Comparison of ENCODE assay signal across 27 cellular contexts in the genomic region with DNA sequence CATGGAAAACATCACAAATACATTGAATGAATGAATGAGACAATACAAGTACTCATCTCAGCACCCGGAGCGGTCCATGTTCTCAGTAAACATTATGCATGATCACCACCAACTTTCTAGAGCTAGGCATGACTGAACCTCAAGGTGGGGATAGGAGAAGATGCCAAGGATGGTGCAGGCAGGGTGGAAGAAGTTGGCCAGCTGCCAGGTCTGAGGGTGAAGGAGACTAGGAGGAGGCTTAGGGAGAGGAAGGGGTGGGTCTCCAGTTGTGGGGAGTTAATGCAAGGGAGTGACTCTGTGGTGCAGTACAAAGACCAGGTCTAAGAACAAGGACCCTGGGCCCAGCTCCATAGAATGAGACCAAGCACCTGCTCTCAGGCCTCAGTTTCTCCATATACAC.
"Had no signal": no experiment of that assay in that cellular context is flagged by ENCODE, and none has a peak within 500 bp of the region (broad histone marks: within the 10 kb centered on the region; RNA-seq: fewer than 3 reads in every experiment).

No MANE protein-coding gene starts in this region.

- H3K79me2 ChIP-seq: parathyroid adenoma had no signal

- H3K4me2 ChIP-seq: neural progenitor cell, smooth muscle cell had no signal

- H2AFZ ChIP-seq: neural progenitor cell, parathyroid adenoma had no signal

- DNase-seq: natural killer cell; occipital lobe; ovary; psoas muscle; right cardiac atrium; spleen; stimulated activated CD4-positive, alpha-beta T cell treated with anti-CD3 and anti-CD28 coated beads, Interleukin-12 subunit alpha, Interleukin-12 subunit beta, amount 100 ng/mL, for 4 hours; stimulated activated CD4-positive, alpha-beta T cell treated with anti-CD3 and anti-CD28 coated beads, Interleukin-1b, Interleukin-23, amount 100 ng/mL, for 48 hours; stimulated activated CD4-positive, alpha-beta T cell treated with anti-CD3 and anti-CD28 coated beads, Interleukin-4, amount 100 ng/mL, for 1 hour; stimulated activated CD4-positive, alpha-beta T cell treated with anti-CD3 and anti-CD28 coated beads, Interleukin-4, amount 100 ng/mL, for 4 hours; stimulated activated CD8-positive, alpha-beta memory T cell treated with anti-CD3 and anti-CD28 coated beads, Interleukin-4, amount 100 ng/mL, for 48 hours; stimulated activated naive CD4-positive, alpha-beta T cell; stimulated activated naive CD8-positive, alpha-beta T cell treated with anti-CD3 and anti-CD28 coated beads, Interleukin-15, amount 100 ng/mL, for 72 hours; stimulated activated naive CD8-positive, alpha-beta T cell treated with anti-CD3 and anti-CD28 coated beads, Interleukin-15, Interleukin-2, amounts not matched to agents 100 U/mL and 50 U/mL, for 24 hours; substantia nigra; testis; transverse colon; upper lobe of right lung had no signal

- ATAC-seq: natural killer cell; psoas muscle; right cardiac atrium; sciatic nerve; stimulated activated memory B cell treated with anti-CD40 and anti-IgM and Interleukin-4, amounts not matched to agents 10 μg/mL and 1 μg/mL and 100 μg/mL, for 72 hours; stimulated activated naive CD8-positive, alpha-beta T cell treated with anti-CD3 and anti-CD28 coated beads, Interleukin-15, amount 100 ng/mL, for 72 hours; stimulated activated naive CD8-positive, alpha-beta T cell treated with anti-CD3 and anti-CD28 coated beads, Interleukin-15, Interleukin-2, amounts not matched to agents 100 U/mL and 50 U/mL, for 24 hours had no signal

- H3K27me3 ChIP-seq: neural progenitor cell, ovary, testis, uterus had no signal

- H3K9ac ChIP-seq: neural progenitor cell, parathyroid adenoma had no signal

- H3K9me3 ChIP-seq: suprapubic skin, testis, upper lobe of right lung, uterus had no signal

- H3K4me3 ChIP-seq: neural progenitor cell, ovary, psoas muscle, skin epidermis, smooth muscle cell, spleen, suprapubic skin, testis, tibial artery, transverse colon, upper lobe of right lung, uterus had no signal

- H3K4me1 ChIP-seq: neural progenitor cell, parathyroid adenoma, psoas muscle, spleen, suprapubic skin, testis, tibial artery, transverse colon, upper lobe of right lung had no signal

- H3K36me3 ChIP-seq: neural progenitor cell, ovary, spleen, suprapubic skin, tibial artery, transverse colon, upper lobe of right lung, uterus had no signal

- H3K27ac ChIP-seq: neural progenitor cell, ovary, parathyroid adenoma, psoas muscle, skin epidermis, spleen, suprapubic skin, testis, tibial artery, transverse colon, upper lobe of right lung, uterus had no signal
